1 cellular context compared by ENCODE assay signal in genomic region chr16:24010440-24011089, GRCh38.
TF ChIP-seq lines count a peak whose summit lies in the region.

No MANE protein-coding gene starts in this region.

TF ChIP-seq in GM23338, 12 proteins besides CTCF, POLR2A, EP300 and RAD21 (continued from another document):
- TF ChIP-seq ETS1 (IDR thresholded peaks at IDR 0.05): no peak
- no peak for TF ChIP-seq ZNF462 (CRISPR knock-in tag; IDR thresholded peaks at IDR 0.05)
- no peak for TF ChIP-seq EZH2 (IDR thresholded peaks at IDR 0.05; ENCODE audit: low read depth, unreplicated experiment)
- TF ChIP-seq STAT1 (IDR thresholded peaks at IDR 0.05; ENCODE audit: unreplicated experiment): no peak
- TF ChIP-seq ZNF331 (CRISPR knock-in tag; IDR thresholded peaks at IDR 0.05; ENCODE audit: low read depth): no peak
- TF ChIP-seq ZNF114 (CRISPR knock-in tag; IDR thresholded peaks at IDR 0.05): no peak
- TF ChIP-seq CREB1 (CRISPR knock-in tag; IDR thresholded peaks at IDR 0.05; ENCODE audit: low read depth): no peak
